ENCODE assay signal across 19 cellular contexts in genomic region chr15:100787567-100787941, GRCh38.
DNase-seq lines count a peak whose midpoint lies in the region; ATAC-seq and TF ChIP-seq lines count a peak whose summit lies in the region.
"Had no signal": no experiment of that assay in that cellular context is flagged by ENCODE, and none has a peak within 500 bp of the region (broad histone marks: within the 10 kb centered on the region; RNA-seq: fewer than 3 reads in every experiment).

No MANE protein-coding gene starts in this region.

- 80 to 83% methylated on average over 10 of the region's 10 CpGs for WGBS in lung, 2 donors

- no peaks in the 10 kb centered on the region for H3K4me1 ChIP-seq in lung (ENCODE audit: control insufficient read depth in 2 of 2, insufficient read depth in 2 of 2, low read length in 2 of 2)

- H3K36me3 ChIP-seq in lung (ENCODE audit: control insufficient read depth in 2 of 2, insufficient read depth in 2 of 2, low read length in 2 of 2), result no peaks in the 10 kb centered on the region

- no peak for TF ChIP-seq CTCF in lung (IDR thresholded peaks at IDR 0.05; ENCODE audit: control extremely low read depth, extremely low read depth)

- H3K9me3 ChIP-seq in lung (ENCODE audit: control insufficient read depth in 2 of 2, insufficient read depth in 1 of 2, low read length in 1 of 2), result peaks cover 0 to 3% of the 10 kb centered on the region in 2 donors

- DNase-seq in NCI-H2171 treated with DMSO at 0.1 percent for 48 hours (lab: John Stamatoyannopoulos, UW), result peak; percentile 31
- DNase-seq in NCI-H2171 (lab: John Stamatoyannopoulos, UW), result no peak
- DNase-seq in D341Med (ENCODE audit: low spot score), result peak; percentile 25
- peak; percentile 32 for DNase-seq in activated CD8-positive, alpha-beta memory T cell treated with anti-CD3 and anti-CD28 coated beads, Interleukin-2, amount 50 U/mL, for 48 hours
- peak; percentile 20 for DNase-seq in lung (ENCODE audit: low spot score)
- DNase-seq in SKM-1 treated with dmso at 0.1 percent for 144 hours (lab: John Stamatoyannopoulos, UW; ENCODE audit: unreplicated experiment), result no peak
- DNase-seq in NCI-H2081 treated with DMSO at 0.1 percent for 48 hours (lab: John Stamatoyannopoulos, UW), result no peak
- no peak for DNase-seq in DMS 273 treated with DMSO at 0.1 percent for 48 hours (lab: John Stamatoyannopoulos, UW)
- DNase-seq: 8988T, DMS153, EL, KBM-7, NCI-H1105 treated with DMSO at 0.1 percent for 48 hours, NCI-H1694, NCI-H2107, NCI-H226, NCI-H82, OCI-M1 had no signal

- ATAC-seq in lung (ENCODE audit: insufficient read depth, low FRiP score), result no peak
- ATAC-seq: HepG2 had no signal

- H3K4me3 ChIP-seq in lung, result no peak overlapping the region

- H3K27ac ChIP-seq in lung (ENCODE audit: low read depth in 1 of 2, low read length in 1 of 2), result no peak overlapping the region

- H3K27me3 ChIP-seq in lung (ENCODE audit: control insufficient read depth, insufficient read depth), result no peaks in the 10 kb centered on the region

Comparison
In these comparisons a context has a peak if more than half of its experiments do, and no peak if none do; other contexts are left out.
1. DNase-seq: peak in NCI-H2171 treated with DMSO at 0.1 percent for 48 hours (single experiment), D341Med (single experiment), activated CD8-positive, alpha-beta memory T cell treated with anti-CD3 and anti-CD28 coated beads, Interleukin-2, amount 50 U/mL, for 48 hours (single experiment) and lung (single experiment); none in NCI-H2171 (single experiment), SKM-1 treated with dmso at 0.1 percent for 144 hours (single experiment), NCI-H2081 treated with DMSO at 0.1 percent for 48 hours (single experiment) and DMS 273 treated with DMSO at 0.1 percent for 48 hours (single experiment).